Comparison of ENCODE assay signal across 9 cellular contexts in genomic region chr6:84773431-84774173, GRCh38. TPM values are rescaled to one million over a fixed set of nuclear protein-coding genes. Genes with fewer than 3 reads are reported as not detected.
DNase-seq lines count a peak whose midpoint lies in the region; ATAC-seq and TF ChIP-seq lines count a peak whose summit lies in the region.
"Had no signal": no experiment of that assay in that cellular context is flagged by ENCODE, and none has a peak within 500 bp of the region (broad histone marks: within the 10 kb centered on the region; RNA-seq: fewer than 3 reads in every experiment).

No MANE protein-coding gene starts in this region.

- dilution Hi-C loops in mammary epithelial cell (cut with HindIII; ENCODE audit: low sequenced_read_pairs) = no loop called here

- H4K20me1 ChIP-seq in mammary epithelial cell (ENCODE audit: insufficient read depth, low read length) = peaks cover 1% of the 10 kb centered on the region

- intact Hi-C loops in Right ventricle myocardium inferior (cut with DNase I) (loop anchor here (5.0 to 10.0 kb wide), 2 partner anchors 241 to 351 kb away; no protein-coding TSS in a partner anchor), cardiac septum (cut with DNase I) (loop anchor here (10.0 kb wide), 1 partner anchor 349 kb away; no protein-coding TSS in a partner anchor), mammary epithelial cell (cut with micrococcal nuclease) (loop anchor here (1.0 to 5.0 kb wide), 5 partner anchors 13 to 549 kb away; no protein-coding TSS in a partner anchor), lower leg skin (cut with DNase I; ENCODE audit: low total_unique reads) (no loop called here), vagina (cut with DNase I) (no loop called here)

- no TSS peak for BruUV-seq in mammary epithelial cell (replicated peaks; lab: Mats Ljungman, UMichigan)

- DNase-seq in Right ventricle myocardium inferior (ENCODE audit: missing footprints) (peak; percentile 75), cardiac septum (ENCODE audit: low spot score) (no peak), mammary epithelial cell (peak; percentile 37), lower leg skin (ENCODE audit: low spot score in 2 of 2) (peak in 1 of 2 donors; percentile 90), vagina (ENCODE audit: extremely low spot score in 2 of 2) (no peak), G401 (ENCODE audit: low spot score) (no peak), cerebellar cortex (ENCODE audit: low spot score) (no peak)

- ATAC-seq in Right ventricle myocardium inferior (peak; percentile 62), GM18498 (IDR thresholded peaks at IDR 0.05; ENCODE audit: unreplicated experiment) (no peak)

- TF ChIP-seq POLR2A in lower leg skin (IDR thresholded peaks at IDR 0.05) (no peak), vagina (IDR thresholded peaks at IDR 0.05) (no peak)

- no peak overlapping the region for H3K4me3 ChIP-seq in mammary epithelial cell (replicated peaks in 1 of 3; ENCODE audit: insufficient read depth in 1 of 3, low read depth in 2 of 3, low read length in 3 of 3)
- H3K4me3 ChIP-seq in lower leg skin (ENCODE audit: low read depth, poor library complexity, severe bottlenecking) = peak overlapping the region; percentile 30
- peak overlapping the region; percentile 29 to 45 for H3K4me3 ChIP-seq in vagina

- H3K27ac ChIP-seq in mammary epithelial cell (ENCODE audit: insufficient read depth, low read depth, low read length) = no peak overlapping the region
- H3K27ac ChIP-seq in vagina = no peak overlapping the region

- no peak overlapping the region for H3K9ac ChIP-seq in mammary epithelial cell (ENCODE audit: insufficient read depth, low read length)

- TF ChIP-seq CTCF in mammary epithelial cell (conservative IDR thresholded peaks at IDR 0.05 in 1 of 2, IDR thresholded peaks at IDR 0.05 in 1 of 2; ENCODE audit: extremely low read depth in 1 of 2, insufficient read depth in 1 of 2, low read depth in 1 of 2, low read length in 2 of 2) (no peak), lower leg skin (IDR thresholded peaks at IDR 0.05) (no peak), vagina (IDR thresholded peaks at IDR 0.05) (no peak)

- CTCF ChIA-PET in mammary epithelial cell (lab: Charles Lee; ENCODE audit: low non-redundant PET) = no interaction called here

- H3K9me3 ChIP-seq in mammary epithelial cell (replicated peaks; ENCODE audit: insufficient read depth, low read length) (no peaks in the 10 kb centered on the region), vagina (no peaks in the 10 kb centered on the region)

- H3K36me3 ChIP-seq in mammary epithelial cell (ENCODE audit: insufficient read depth, low read length) = no peaks in the 10 kb centered on the region
- no peaks in the 10 kb centered on the region for H3K36me3 ChIP-seq in vagina

- no peaks in the 10 kb centered on the region for H3K79me2 ChIP-seq in mammary epithelial cell (ENCODE audit: insufficient read depth, low read length)

- H2AFZ ChIP-seq in mammary epithelial cell (ENCODE audit: low read depth, low read length) = no peak overlapping the region

- H3K27me3 ChIP-seq in mammary epithelial cell (ENCODE audit: insufficient read depth, low read length) = peaks cover 55% of the 10 kb centered on the region
- peaks cover 17% of the 10 kb centered on the region for H3K27me3 ChIP-seq in vagina

- peaks cover 13% of the 10 kb centered on the region for H3K4me1 ChIP-seq in mammary epithelial cell (ENCODE audit: insufficient read depth, low read length)
- peaks cover 20% of the 10 kb centered on the region for H3K4me1 ChIP-seq in vagina

- in situ Hi-C loops in mammary epithelial cell (cut with MboI; ENCODE audit: low sequenced_read_pairs in 2 of 2) = no loop called here
- in situ Hi-C loops in G401 (cut with HindIII; ENCODE audit: low sequenced_read_pairs) = no loop called here

- peak overlapping the region; percentile 9 for H3K4me2 ChIP-seq in mammary epithelial cell (ENCODE audit: insufficient read depth, low read depth, low read length)

- WGBS in mammary epithelial cell (ENCODE audit: low coverage, missing lambda C conversion rate) = 7% methylated on average over 34 of the region's 69 CpGs
- 3 to 4% methylated on average over 57 to 60 of the region's 69 CpGs for WGBS in lower leg skin, 2 donors

RNA-seq across cellular contexts. Expression of gene TBX18, which starts 9.2 kb away (rescaled TPM):
- total RNA-seq in Right ventricle myocardium inferior = 8.4 TPM
- 4.6 TPM for total RNA-seq in cardiac septum
- total RNA-seq in mammary epithelial cell = not detected
- polyA plus RNA-seq in mammary epithelial cell = 0.06 TPM
- polyA minus RNA-seq in mammary epithelial cell = 1.8 TPM
- 1 to 10 TPM; 1.1 to 8.6 (median 4.2) TPM for total RNA-seq in lower leg skin
- total RNA-seq in vagina = 9.8 TPM
- total RNA-seq in G401 (2014; rRNA removed; shearing (Covaris generic)) = not detected in 2 replicates
- total RNA-seq: M059J had no signal

Comparison
In these comparisons a context has a peak if more than half of its experiments do, and no peak if none do; other contexts are left out.
1. DNase-seq: peak in Right ventricle myocardium inferior (single experiment) and mammary epithelial cell (single experiment); none in cardiac septum (single experiment), vagina (0 of 2), G401 (single experiment) and cerebellar cortex (single experiment).
2. H3K4me3 ChIP-seq: peak in lower leg skin (single experiment) and vagina (2 of 2); none in mammary epithelial cell (0 of 3).
3. intact Hi-C loops: an anchor here in Right ventricle myocardium inferior (5.0 to 10.0 kb wide), cardiac septum (10.0 kb wide) and mammary epithelial cell (1.0 to 5.0 kb wide); none called in lower leg skin and vagina.